ENCODE assay signal across 11 cellular contexts in genomic region chr18:32803571-32803970, GRCh38. TPM values are rescaled to one million over a fixed set of nuclear protein-coding genes. Genes with fewer than 3 reads are reported as not detected.
DNase-seq lines count a peak whose midpoint lies in the region; ATAC-seq and TF ChIP-seq lines count a peak whose summit lies in the region.
"Had no signal": no experiment of that assay in that cellular context is flagged by ENCODE, and none has a peak within 500 bp of the region (broad histone marks: within the 10 kb centered on the region; RNA-seq: fewer than 3 reads in every experiment).

No MANE protein-coding gene starts in this region.

- WGBS in suprapubic skin = 80% methylated on average over 3 of the region's 3 CpGs

- no peaks in the 10 kb centered on the region for H3K4me1 Mint-ChIP-seq in stimulated activated naive CD8-positive, alpha-beta T cell treated with anti-CD3 and anti-CD28 coated beads, Interleukin-15, amount 100 ng/mL, for 72 hours
- H3K4me1 Mint-ChIP-seq: immature natural killer cell had no signal

- no peaks in the 10 kb centered on the region for H3K9me3 Mint-ChIP-seq in stimulated activated naive CD8-positive, alpha-beta T cell treated with anti-CD3 and anti-CD28 coated beads, Interleukin-15, amount 100 ng/mL, for 72 hours

- no peak for DNase-seq in stimulated activated naive CD8-positive, alpha-beta T cell treated with anti-CD3 and anti-CD28 coated beads, Interleukin-15, Interleukin-2, amounts not matched to agents 100 U/mL and 50 U/mL, for 24 hours
- DNase-seq in stimulated activated naive CD8-positive, alpha-beta T cell treated with anti-CD3 and anti-CD28 coated beads, Interleukin-15, amount 100 ng/mL, for 72 hours = no peak
- DNase-seq in Peyer's patch (peak in 2 of 3 donors; percentile 48 to 49), NCI-H1417 treated with DMSO at 0.1 percent for 48 hours (lab: John Stamatoyannopoulos, UW) (no peak), suprapubic skin (ENCODE audit: low spot score in 2 of 2) (no peak), anterior cingulate cortex (lab: John Stamatoyannopoulos, UW) (no peak)
- no peak for DNase-seq in stimulated activated CD8-positive, alpha-beta memory T cell treated with anti-CD3 and anti-CD28 coated beads, Interleukin-4, amount 100 ng/mL, for 48 hours
- DNase-seq: activated CD4-positive, alpha-beta T cell treated with anti-CD3 and anti-CD28 coated beads for 48 hours; immature natural killer cell; NCI-H774 had no signal

- TF ChIP-seq CTCF in Peyer's patch (IDR thresholded peaks at IDR 0.05) = no peak
- TF ChIP-seq CTCF in suprapubic skin (IDR thresholded peaks at IDR 0.05) = no peak

- H3K27me3 ChIP-seq in Peyer's patch (no peaks in the 10 kb centered on the region), suprapubic skin (no peaks in the 10 kb centered on the region)

- H3K27me3 Mint-ChIP-seq in stimulated activated naive CD8-positive, alpha-beta T cell treated with anti-CD3 and anti-CD28 coated beads, Interleukin-15, amount 100 ng/mL, for 72 hours = no peaks in the 10 kb centered on the region

- no peaks in the 10 kb centered on the region for H3K4me1 ChIP-seq in Peyer's patch
- no peaks in the 10 kb centered on the region for H3K4me1 ChIP-seq in suprapubic skin

- ATAC-seq in stimulated activated naive CD8-positive, alpha-beta T cell treated with anti-CD3 and anti-CD28 coated beads, Interleukin-15, Interleukin-2, amounts not matched to agents 100 U/mL and 50 U/mL, for 24 hours = peak; percentile 23
- ATAC-seq in stimulated activated naive CD8-positive, alpha-beta T cell treated with anti-CD3 and anti-CD28 coated beads, Interleukin-15, amount 100 ng/mL, for 72 hours = no peak
- peak; percentile 85 for ATAC-seq in HG03039 (IDR thresholded peaks at IDR 0.05; ENCODE audit: unreplicated experiment)

- no peaks in the 10 kb centered on the region for H3K36me3 ChIP-seq in Peyer's patch
- H3K36me3 ChIP-seq in suprapubic skin = no peaks in the 10 kb centered on the region

- TF ChIP-seq POLR2A in Peyer's patch (IDR thresholded peaks at IDR 0.05) = no peak
- TF ChIP-seq POLR2A in suprapubic skin (IDR thresholded peaks at IDR 0.05) = no peak

- H3K27ac Mint-ChIP-seq in stimulated activated naive CD8-positive, alpha-beta T cell treated with anti-CD3 and anti-CD28 coated beads, Interleukin-15, amount 100 ng/mL, for 72 hours = no peak overlapping the region
- H3K27ac Mint-ChIP-seq: immature natural killer cell had no signal

- no peak for TF ChIP-seq EP300 in suprapubic skin (IDR thresholded peaks at IDR 0.05)

- no peak overlapping the region for H3K4me3 ChIP-seq in Peyer's patch
- H3K4me3 ChIP-seq in suprapubic skin = no peak overlapping the region

- H3K27ac ChIP-seq in Peyer's patch = peak overlapping the region in 2 of 4 donors; percentile 32 to 60
- H3K27ac ChIP-seq in suprapubic skin = no peak overlapping the region

- H3K9me3 ChIP-seq in Peyer's patch (no peaks in the 10 kb centered on the region), suprapubic skin (no peaks in the 10 kb centered on the region)

- no peak overlapping the region for H3K4me3 Mint-ChIP-seq in stimulated activated naive CD8-positive, alpha-beta T cell treated with anti-CD3 and anti-CD28 coated beads, Interleukin-15, amount 100 ng/mL, for 72 hours
- H3K4me3 Mint-ChIP-seq: immature natural killer cell had no signal

RNA-seq across cellular contexts. Expression of gene KLHL14, which starts 30.7 kb away (rescaled TPM):
- 10 to 100 TPM in 1 of 4 donors, 1 to 10 TPM in 1, under 1 TPM in 2; 0.28 to 14.0 (median 1.1) TPM for total RNA-seq in Peyer's patch
- under 1 TPM in 2 of 4 donors, not detected in 2; 0.13 to 0.24 TPM for total RNA-seq in suprapubic skin

Comparison
In these comparisons a context has a peak if more than half of its experiments do, and no peak if none do; other contexts are left out.
1. DNase-seq: peak in Peyer's patch (2 of 3); none in stimulated activated naive CD8-positive, alpha-beta T cell treated with anti-CD3 and anti-CD28 coated beads, Interleukin-15, Interleukin-2, amounts not matched to agents 100 U/mL and 50 U/mL, for 24 hours (single experiment), stimulated activated naive CD8-positive, alpha-beta T cell treated with anti-CD3 and anti-CD28 coated beads, Interleukin-15, amount 100 ng/mL, for 72 hours (0 of 2), NCI-H1417 treated with DMSO at 0.1 percent for 48 hours (single experiment), stimulated activated CD8-positive, alpha-beta memory T cell treated with anti-CD3 and anti-CD28 coated beads, Interleukin-4, amount 100 ng/mL, for 48 hours (single experiment), suprapubic skin (0 of 2) and anterior cingulate cortex (0 of 58).